ENCODE assay signal across 20 cellular contexts in the genomic region with DNA sequence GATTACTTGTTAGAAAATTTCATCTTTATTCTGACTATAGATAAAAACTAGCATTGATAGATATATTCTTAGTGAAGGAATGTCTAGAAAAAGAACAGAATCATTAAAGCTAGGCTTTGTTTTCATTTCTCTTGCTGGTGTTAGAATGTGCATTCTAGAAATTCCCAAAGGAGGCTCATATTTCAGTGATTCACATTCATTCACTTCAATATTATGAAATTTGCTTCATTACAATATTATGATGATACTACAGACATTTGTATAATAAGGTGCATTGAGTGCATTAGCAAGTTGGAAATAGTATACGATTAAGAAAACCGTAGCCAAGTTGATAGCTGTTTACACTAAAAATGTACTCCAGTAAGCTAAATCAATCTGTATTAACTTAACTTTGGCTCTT.
"Had no signal": no experiment of that assay in that cellular context is flagged by ENCODE, and none has a peak within 500 bp of the region (broad histone marks: within the 10 kb centered on the region; RNA-seq: fewer than 3 reads in every experiment).

No MANE protein-coding gene starts in this region.

- H3K36me3 ChIP-seq: brain microvascular endothelial cell, esophagus muscularis mucosa, suprapubic skin, transverse colon, uterus had no signal

- H3K27ac ChIP-seq: brain microvascular endothelial cell, esophagus muscularis mucosa, suprapubic skin, transverse colon, uterus had no signal

- DNase-seq: activated CD4-positive, alpha-beta T cell treated with anti-CD3 and anti-CD28 coated beads, Interleukin-2, amount 10 ng/mL, durations not matched to agents 24 days and 14 days; activated CD8-positive, alpha-beta T cell treated with anti-CD3 and anti-CD28 coated beads for 36 hours; activated naive CD4-positive, alpha-beta T cell treated with Interleukin-2 at 50 U/mL for 16 hours; activated naive CD8-positive, alpha-beta T cell treated with anti-CD3 and anti-CD28 coated beads, Interleukin-2, amount 10 ng/mL, durations not matched to agents 7 days and 5 days; activated T-cell treated with anti-CD3 and anti-CD28 coated beads, Interleukin-2, amount 50 U/mL, for 24 hours; anterior cingulate cortex; brain microvascular endothelial cell; cortex of kidney; effector CD4-positive, alpha-beta T cell; foreskin melanocyte; kidney; nephron progenitor cell; nucleus accumbens; retina; transverse colon; uterus had no signal

- H3K4me1 ChIP-seq: esophagus muscularis mucosa, suprapubic skin, transverse colon, uterus had no signal

- H3K27me3 ChIP-seq: brain microvascular endothelial cell, esophagus muscularis mucosa, suprapubic skin, transverse colon, uterus had no signal

- H3K4me3 ChIP-seq: esophagus muscularis mucosa, lung, suprapubic skin, transverse colon, uterus had no signal

- H3K9me3 ChIP-seq: esophagus muscularis mucosa, suprapubic skin, transverse colon, uterus had no signal

- ATAC-seq: activated CD8-positive, alpha-beta T cell treated with anti-CD3 and anti-CD28 coated beads for 36 hours; left lobe of liver had no signal

- FAIRE-seq: kidney had no signal
